In the genomic region with DNA sequence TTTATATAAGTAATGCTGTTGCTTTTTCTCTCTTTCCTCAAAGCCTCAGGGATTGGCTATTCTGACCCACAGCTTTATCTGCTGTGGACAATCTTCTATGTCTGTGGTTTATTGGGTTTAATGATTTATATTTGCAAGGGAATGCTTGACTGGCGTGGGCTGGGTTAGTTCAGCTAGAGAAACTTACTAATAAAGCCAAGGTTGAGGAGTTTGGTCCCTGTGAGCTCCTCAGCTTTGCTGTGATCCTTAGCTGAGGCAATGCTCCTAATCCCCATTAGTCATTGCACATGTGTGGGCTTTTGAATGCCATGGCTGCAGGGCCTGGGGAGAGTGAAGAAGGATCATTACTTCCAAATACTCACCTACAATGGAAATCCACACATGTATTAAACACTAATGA, we compare ENCODE assay signal across 16 cellular contexts.
A peak's percentile ranks its signal among the peaks of the same experiment; 100 is the strongest.
DNase-seq lines count a peak whose midpoint lies in the region; ATAC-seq and TF ChIP-seq lines count a peak whose summit lies in the region.
"Had no signal": no experiment of that assay in that cellular context is flagged by ENCODE, and none has a peak within 500 bp of the region (broad histone marks: within the 10 kb centered on the region; RNA-seq: fewer than 3 reads in every experiment).

No MANE protein-coding gene starts in this region.

- intact Hi-C loops in transverse colon (cut with DNase I; ENCODE audit: low total_unique reads), result no loop called here
- intact Hi-C loops in aorta (cut with DNase I), result no loop called here

- no peak for TF ChIP-seq EP300 in transverse colon (IDR thresholded peaks at IDR 0.05; ENCODE audit: low read depth)

- ATAC-seq in HG03565 (IDR thresholded peaks at IDR 0.05; ENCODE audit: unreplicated experiment) (no peak), aorta (ENCODE audit: low FRiP score) (no peak)
- ATAC-seq: PC-3 had no signal

- H3K27me3 ChIP-seq in transverse colon, result no peaks in the 10 kb centered on the region
- no peaks in the 10 kb centered on the region for H3K27me3 ChIP-seq in aorta (ENCODE audit: control insufficient read depth in 1 of 2, insufficient read depth in 2 of 2, low read length in 1 of 2)
- H3K27me3 ChIP-seq: BE2C had no signal

- in situ Hi-C loops in transverse colon (cut with MboI; ENCODE audit: low pct_ligation_motif_present in 1 of 4, low pct_unique_long_range_greater_than_20kb in 1 of 4, low sequenced_read_pairs in 3 of 4), result no loop called here

- H3K4me1 ChIP-seq in transverse colon, result no peaks in the 10 kb centered on the region
- H3K4me1 ChIP-seq in aorta (ENCODE audit: control insufficient read depth in 1 of 2, insufficient read depth in 2 of 2, low read length in 2 of 2), result peaks cover 0 to 3% of the 10 kb centered on the region in 2 donors
- H3K4me1 ChIP-seq: BE2C had no signal

- H3K4me3 ChIP-seq in transverse colon (no peak overlapping the region), aorta (ENCODE audit: low read length in 2 of 2) (no peak overlapping the region)

- no peak for TF ChIP-seq CTCF in transverse colon (IDR thresholded peaks at IDR 0.05)

- DNase-seq in NCI-H82 (lab: John Stamatoyannopoulos, UW), result peak; percentile 73
- peak; percentile 26 for DNase-seq in astrocyte of the hippocampus (ENCODE audit: low read depth, low spot score)
- DNase-seq in kidney glomerular epithelial cell (lab: John Stamatoyannopoulos, UW), result peak; percentile 56
- DNase-seq in transverse colon, result no peak
- DNase-seq in CD1c-positive myeloid dendritic cell (ENCODE audit: extremely low spot score), result no peak
- DNase-seq in aorta, result no peak
- DNase-seq: BE2C; CD4-positive, alpha-beta memory T cell; DMS79; Kasumi-1; NCI-H1105 treated with DMSO at 0.1 percent for 48 hours; NCI-H187 treated with DMSO at 0.1 percent for 48 hours; NCI-H748 treated with DMSO at 0.1 percent for 48 hours; PC-3 had no signal

- no peak for TF ChIP-seq POLR2A in transverse colon (IDR thresholded peaks at IDR 0.05)

- no peaks in the 10 kb centered on the region for H3K36me3 ChIP-seq in transverse colon
- H3K36me3 ChIP-seq in aorta (ENCODE audit: control insufficient read depth in 1 of 2, insufficient read depth in 2 of 2, low read length in 1 of 2), result no peaks in the 10 kb centered on the region
- H3K36me3 ChIP-seq: BE2C had no signal

- WGBS in transverse colon (ENCODE audit: low coverage in 1 of 2), 2 donors, result 25% methylated on average over 1 of the region's 1 CpG; no CpG with 5 or more reads in 1 of the 2 donors
- 69 to 82% methylated on average over 1 of the region's 1 CpG for WGBS in aorta, 2 donors

- H3K27ac ChIP-seq in transverse colon (no peak overlapping the region), aorta (ENCODE audit: low read depth in 1 of 2, low read length in 2 of 2) (no peak overlapping the region)
- H3K27ac ChIP-seq: HL-60 had no signal

- H3K9me3 ChIP-seq in transverse colon (no peaks in the 10 kb centered on the region), aorta (ENCODE audit: control insufficient read depth, low read length) (no peaks in the 10 kb centered on the region)
- H3K9me3 ChIP-seq: BE2C had no signal

Comparison
In these comparisons a context has a peak if more than half of its experiments do, and no peak if none do; other contexts are left out.
1. DNase-seq: peak in NCI-H82 (single experiment), astrocyte of the hippocampus (single experiment) and kidney glomerular epithelial cell (single experiment); none in transverse colon (single experiment), CD1c-positive myeloid dendritic cell (single experiment) and aorta (0 of 2).